Comparison of ENCODE assay signal across 8 cellular contexts in the genomic region with DNA sequence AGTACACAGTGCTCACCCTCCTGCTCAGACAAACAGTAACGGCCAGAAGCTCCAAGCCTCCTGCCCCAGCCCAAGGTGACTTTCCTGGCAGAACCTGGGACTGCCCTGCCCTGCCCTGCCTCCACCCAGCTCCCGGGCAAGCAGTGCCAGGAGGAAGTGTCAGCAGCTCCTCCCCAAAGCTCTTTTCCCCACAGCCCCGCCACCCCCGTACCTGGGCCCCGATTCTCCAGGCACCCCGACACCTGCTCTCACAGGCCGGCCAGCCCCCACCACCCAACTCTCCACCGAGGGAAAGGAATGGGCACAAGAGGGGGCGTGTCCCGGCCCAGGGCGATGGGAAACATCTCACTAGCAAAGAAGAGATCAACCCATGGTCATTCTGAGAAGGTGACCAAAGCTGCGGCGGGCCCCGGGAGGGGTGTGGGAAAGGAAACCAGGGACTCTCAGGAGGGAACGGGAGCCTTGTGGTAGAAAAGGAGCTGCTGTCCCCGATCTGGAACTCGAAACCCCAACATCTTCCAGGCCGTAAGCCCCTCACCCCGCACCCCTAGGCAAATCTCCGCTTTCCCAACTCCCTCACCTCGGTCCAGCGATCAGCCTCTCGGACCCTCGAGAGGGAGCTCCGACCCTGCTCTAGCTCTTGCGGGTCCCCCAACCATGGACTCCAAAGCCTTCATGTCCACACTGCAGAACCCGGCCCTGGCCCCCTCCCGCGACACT. TPM values are rescaled to one million over a fixed set of nuclear protein-coding genes. Genes with fewer than 3 reads are reported as not detected.
DNase-seq lines count a peak whose midpoint lies in the region; ATAC-seq and TF ChIP-seq lines count a peak whose summit lies in the region.

No MANE protein-coding gene starts in this region.

- peaks cover 52% of the 10 kb centered on the region for H3K27me3 Mint-ChIP-seq in stimulated activated naive CD8-positive, alpha-beta T cell treated with anti-CD3 and anti-CD28 coated beads, Interleukin-15, Interleukin-2, amounts not matched to agents 100 ng/mL and 50 ng/mL, for 24 hours
- H3K27me3 Mint-ChIP-seq in memory B cell, result peaks cover 36% of the 10 kb centered on the region

- no peak for TF ChIP-seq CTCF in colonic mucosa (IDR thresholded peaks at IDR 0.05)

- H3K36me3 Mint-ChIP-seq in stimulated activated naive CD8-positive, alpha-beta T cell treated with anti-CD3 and anti-CD28 coated beads, Interleukin-15, Interleukin-2, amounts not matched to agents 100 ng/mL and 50 ng/mL, for 24 hours (ENCODE audit: low read depth), result no peaks in the 10 kb centered on the region
- H3K36me3 Mint-ChIP-seq in memory B cell, result no peaks in the 10 kb centered on the region

- peak overlapping the region; percentile 95 to 98 for H3K9ac ChIP-seq in colonic mucosa (ENCODE audit: low read depth in 2 of 2, low read length in 2 of 2)

- peak overlapping the region; percentile 91 for H3K4me3 ChIP-seq in colonic mucosa

- H3K9me3 Mint-ChIP-seq in stimulated activated naive CD8-positive, alpha-beta T cell treated with anti-CD3 and anti-CD28 coated beads, Interleukin-15, Interleukin-2, amounts not matched to agents 100 ng/mL and 50 ng/mL, for 24 hours, result no peaks in the 10 kb centered on the region
- H3K9me3 Mint-ChIP-seq in memory B cell, result no peaks in the 10 kb centered on the region

- peaks cover 4% of the 10 kb centered on the region for H3K27me3 ChIP-seq in colonic mucosa

- H3K4me1 ChIP-seq in colonic mucosa, result peaks cover 43% of the 10 kb centered on the region

- H3K27ac Mint-ChIP-seq in stimulated activated naive CD8-positive, alpha-beta T cell treated with anti-CD3 and anti-CD28 coated beads, Interleukin-15, Interleukin-2, amounts not matched to agents 100 ng/mL and 50 ng/mL, for 24 hours, result no peak overlapping the region
- H3K27ac Mint-ChIP-seq in memory B cell, result no peak overlapping the region

- H3K4me3 Mint-ChIP-seq in stimulated activated naive CD8-positive, alpha-beta T cell treated with anti-CD3 and anti-CD28 coated beads, Interleukin-15, Interleukin-2, amounts not matched to agents 100 ng/mL and 50 ng/mL, for 24 hours, result peak overlapping the region; percentile 37
- peak overlapping the region; percentile 41 for H3K4me3 Mint-ChIP-seq in memory B cell

- H3K4me1 Mint-ChIP-seq in stimulated activated naive CD8-positive, alpha-beta T cell treated with anti-CD3 and anti-CD28 coated beads, Interleukin-15, Interleukin-2, amounts not matched to agents 100 ng/mL and 50 ng/mL, for 24 hours (ENCODE audit: low read depth), result peaks cover 7% of the 10 kb centered on the region
- H3K4me1 Mint-ChIP-seq in memory B cell, result peaks cover 9% of the 10 kb centered on the region

- H3K36me3 ChIP-seq in colonic mucosa, result no peaks in the 10 kb centered on the region

- no peak for DNase-seq in stimulated activated naive CD8-positive, alpha-beta T cell treated with anti-CD3 and anti-CD28 coated beads, Interleukin-15, Interleukin-2, amounts not matched to agents 100 U/mL and 50 U/mL, for 24 hours
- DNase-seq in colonic mucosa (peak; percentile 87), memory B cell (ENCODE audit: low spot score in 2 of 2) (no peak), DMS 273 (lab: John Stamatoyannopoulos, UW; ENCODE audit: unreplicated experiment) (no peak), SIG-M5 treated with dmso at 0.1 percent for 504 hours (lab: John Stamatoyannopoulos, UW; ENCODE audit: unreplicated experiment) (no peak)
- DNase-seq in stimulated activated CD8-positive, alpha-beta memory T cell treated with anti-CD3 and anti-CD28 coated beads, Interleukin-4, amount 100 ng/mL, for 48 hours, result no peak
- DNase-seq in stimulated activated naive CD4-positive, alpha-beta T cell treated with Interleukin-2 at 50 U/mL for 16 hours (lab: John Stamatoyannopoulos, UW), result no peak

- H3K27ac ChIP-seq in colonic mucosa, result peak overlapping the region; percentile 94

- intact Hi-C loops in colonic mucosa (cut with DNase I), result no loop called here

- no peaks in the 10 kb centered on the region for H3K9me3 ChIP-seq in colonic mucosa

- no peak for ATAC-seq in stimulated activated naive CD8-positive, alpha-beta T cell treated with anti-CD3 and anti-CD28 coated beads, Interleukin-15, Interleukin-2, amounts not matched to agents 100 U/mL and 50 U/mL, for 24 hours
- ATAC-seq in memory B cell (ENCODE audit: low read depth), result peak; percentile 8

RNA-seq across cellular contexts. Expression of a gene that starts 1.2 kb away (rescaled TPM):
- 100 to 1,000 TPM; 110 to 130 TPM for total RNA-seq in colonic mucosa

RNA-seq across cellular contexts. Expression of a gene that starts 31.5 kb away (rescaled TPM):
- 10 to 100 TPM in 1 of 2 donors, not detected in 1; 19.1 TPM for total RNA-seq in colonic mucosa

RNA-seq across cellular contexts. Expression of a gene that starts 43.3 kb away (rescaled TPM):
- total RNA-seq in colonic mucosa, result 10 to 100 TPM in 1 of 2 donors, not detected in 1; 29.1 TPM
